ENCODE assay signal across 1 cellular context in genomic region chr1:184792450-184792969, GRCh38.
TF ChIP-seq lines count a peak whose summit lies in the region.

No MANE protein-coding gene starts in this region.

TF ChIP-seq in HepG2, 621 proteins besides CTCF, POLR2A, EP300 and RAD21 (continued from another document and continues in another):
- TF ChIP-seq CEBPZ (IDR thresholded peaks at IDR 0.05; ENCODE audit: low read length), result no peak
- TF ChIP-seq RFX5 (IDR thresholded peaks at IDR 0.05; ENCODE audit: low read depth, low read length), result no peak
- no peak for TF ChIP-seq POLR2AphosphoS2 (IDR thresholded peaks at IDR 0.05; ENCODE audit: low read depth, low read length)
- TF ChIP-seq ZNF496 (CRISPR knock-in tag; IDR thresholded peaks at IDR 0.05; ENCODE audit: insufficient replicate concordance), result no peak
- TF ChIP-seq ZFY (CRISPR knock-in tag; IDR thresholded peaks at IDR 0.05), result 0 out of 2 replicates have a peak, but pooled peaks have one; percentile 23
- peak; percentile 45 for TF ChIP-seq PATZ1 (CRISPR knock-in tag; IDR thresholded peaks at IDR 0.05)
- no peak for TF ChIP-seq PHF8 (CRISPR knock-in tag; IDR thresholded peaks at IDR 0.05)
- peak; percentile 67 for TF ChIP-seq HNF1B (CRISPR knock-in tag; IDR thresholded peaks at IDR 0.05)
- TF ChIP-seq GPN1 (CRISPR knock-in tag; IDR thresholded peaks at IDR 0.05; ENCODE audit: borderline replicate concordance), result no peak
- TF ChIP-seq ARID5B (CRISPR knock-in tag; IDR thresholded peaks at IDR 0.05), result peak; percentile 77
- no peak for TF ChIP-seq PHF5A (CRISPR knock-in tag; IDR thresholded peaks at IDR 0.05; ENCODE audit: low read depth, unreplicated experiment)
- no peak for TF ChIP-seq ZSCAN20 (CRISPR knock-in tag; IDR thresholded peaks at IDR 0.05; ENCODE audit: borderline replicate concordance)
- TF ChIP-seq RFXANK (CRISPR knock-in tag; IDR thresholded peaks at IDR 0.05), result no peak
- TF ChIP-seq RBM39 (IDR thresholded peaks at IDR 0.05; ENCODE audit: low read depth, low read length, poor library complexity, severe bottlenecking), result no peak
- TF ChIP-seq ELK4 (CRISPR knock-in tag; IDR thresholded peaks at IDR 0.05; ENCODE audit: borderline replicate concordance), result no peak
- TF ChIP-seq ZNF530 (CRISPR knock-in tag; IDR thresholded peaks at IDR 0.05; ENCODE audit: low read depth), result no peak
- no peak for TF ChIP-seq MXI1 (IDR thresholded peaks at IDR 0.05; ENCODE audit: borderline replicate concordance, low read depth, low read length)
- no peak for TF ChIP-seq ZNF670 (CRISPR knock-in tag; IDR thresholded peaks at IDR 0.05; ENCODE audit: borderline replicate concordance)
- no peak for TF ChIP-seq IKZF4 (CRISPR knock-in tag; IDR thresholded peaks at IDR 0.05; ENCODE audit: borderline replicate concordance, low read depth, not compliant biosample characterization)
- no peak for TF ChIP-seq ZNF747 (CRISPR knock-in tag; IDR thresholded peaks at IDR 0.05; ENCODE audit: borderline replicate concordance)
- no peak for TF ChIP-seq TCF12 (IDR thresholded peaks at IDR 0.05)
- TF ChIP-seq TCF12 (CRISPR knock-in tag; IDR thresholded peaks at IDR 0.05), result no peak
- TF ChIP-seq ZNF629 (CRISPR knock-in tag; conservative IDR thresholded peaks at IDR 0.05), result no peak
- TF ChIP-seq ISX (CRISPR knock-in tag; conservative IDR thresholded peaks at IDR 0.05), result no peak
- TF ChIP-seq FLYWCH1 (CRISPR knock-in tag; IDR thresholded peaks at IDR 0.05), result no peak
- no peak for TF ChIP-seq ZBTB2 (CRISPR knock-in tag; IDR thresholded peaks at IDR 0.05; ENCODE audit: low read depth)
- TF ChIP-seq EZH2 (conservative IDR thresholded peaks at IDR 0.05; ENCODE audit: low read depth, low read length), result no peak
- TF ChIP-seq BATF2 (CRISPR knock-in tag; IDR thresholded peaks at IDR 0.05), result no peak
- no peak for TF ChIP-seq STAT5B (CRISPR knock-in tag; IDR thresholded peaks at IDR 0.05)
- no peak for TF ChIP-seq THAP7 (CRISPR knock-in tag; IDR thresholded peaks at IDR 0.05)
- TF ChIP-seq ZNF660 (CRISPR knock-in tag; IDR thresholded peaks at IDR 0.05; ENCODE audit: borderline replicate concordance, low read depth), result no peak
- TF ChIP-seq TOPORS (CRISPR knock-in tag; IDR thresholded peaks at IDR 0.05), result no peak
- no peak for TF ChIP-seq SNAPC2 (CRISPR knock-in tag; IDR thresholded peaks at IDR 0.05)
- TF ChIP-seq ZNF383 (CRISPR knock-in tag; IDR thresholded peaks at IDR 0.05; ENCODE audit: borderline replicate concordance), result no peak
- TF ChIP-seq HCFC1 (IDR thresholded peaks at IDR 0.05; ENCODE audit: low read depth, low read length), result no peak
- no peak for TF ChIP-seq IRF9 (CRISPR knock-in tag; IDR thresholded peaks at IDR 0.05; ENCODE audit: borderline replicate concordance)
- TF ChIP-seq BRD4 (CRISPR knock-in tag; IDR thresholded peaks at IDR 0.05), result no peak
- no peak; the same call in 1 of the 2 replicates for TF ChIP-seq HDAC1 (CRISPR knock-in tag; IDR thresholded peaks at IDR 0.05)
- TF ChIP-seq ZBTB20 (CRISPR knock-in tag; IDR thresholded peaks at IDR 0.05; ENCODE audit: borderline replicate concordance, low read depth), result no peak
- TF ChIP-seq SKI (IDR thresholded peaks at IDR 0.05; ENCODE audit: partially characterized antibody), result no peak
- TF ChIP-seq ZNF768 (CRISPR knock-in tag; IDR thresholded peaks at IDR 0.05), result no peak
- TF ChIP-seq ZNF576 (CRISPR knock-in tag; IDR thresholded peaks at IDR 0.05), result no peak
- TF ChIP-seq ZNF816 (CRISPR knock-in tag; IDR thresholded peaks at IDR 0.05; ENCODE audit: borderline replicate concordance), result no peak
- TF ChIP-seq ZBTB39 (CRISPR knock-in tag; IDR thresholded peaks at IDR 0.05), result no peak
- no peak for TF ChIP-seq ZNF354B (CRISPR knock-in tag; IDR thresholded peaks at IDR 0.05)
- TF ChIP-seq MAFF (IDR thresholded peaks at IDR 0.05; ENCODE audit: low read depth, low read length), result no peak
- no peak for TF ChIP-seq ZNF160 (CRISPR knock-in tag; IDR thresholded peaks at IDR 0.05)
- no peak for TF ChIP-seq ZNF674 (CRISPR knock-in tag; IDR thresholded peaks at IDR 0.05; ENCODE audit: low read depth)
- TF ChIP-seq ZNF205 (CRISPR knock-in tag; IDR thresholded peaks at IDR 0.05), result no peak
- no peak for TF ChIP-seq ATF7 (IDR thresholded peaks at IDR 0.05)
- TF ChIP-seq ATF7 (CRISPR knock-in tag; IDR thresholded peaks at IDR 0.05), result no peak
